1 cellular context compared by ENCODE assay signal in genomic region chr10:80535671-80536360, GRCh38.
A peak's percentile ranks its signal among the peaks of the same experiment; 100 is the strongest.
TF ChIP-seq lines count a peak whose summit lies in the region.

No MANE protein-coding gene starts in this region.

TF ChIP-seq in K562, 482 proteins besides CTCF, POLR2A, EP300 and RAD21 (continued from another document and continues in another):
- TF ChIP-seq E4F1 (CRISPR knock-in tag; IDR thresholded peaks at IDR 0.05; ENCODE audit: borderline replicate concordance) (no peak), MXI1 (IDR thresholded peaks at IDR 0.05; ENCODE audit: low read depth, low read length) (no peak), THAP12 (CRISPR knock-in tag; IDR thresholded peaks at IDR 0.05) (no peak), SREBF2 (CRISPR knock-in tag; IDR thresholded peaks at IDR 0.05) (0 out of 2 replicates have a peak, but pooled peaks have one; percentile 85), ZHX1 (conservative IDR thresholded peaks at IDR 0.05; ENCODE audit: low read length) (no peak), ZNF511 (CRISPR knock-in tag; IDR thresholded peaks at IDR 0.05) (no peak), CLOCK (CRISPR knock-in tag; IDR thresholded peaks at IDR 0.05; ENCODE audit: borderline replicate concordance) (no peak), SFPQ (IDR thresholded peaks at IDR 0.05; ENCODE audit: low read depth, low read length) (no peak), MCM3 (IDR thresholded peaks at IDR 0.05) (no peak), ZNF696 (CRISPR knock-in tag; conservative IDR thresholded peaks at IDR 0.05) (no peak), TGIF2 (CRISPR knock-in tag; IDR thresholded peaks at IDR 0.05) (no peak), ZNF121 (CRISPR knock-in tag; conservative IDR thresholded peaks at IDR 0.05) (no peak), ETS2 (tag; IDR thresholded peaks at IDR 0.05; ENCODE audit: borderline replicate concordance, poor library complexity, severe bottlenecking) (no peak), NCOA6 (IDR thresholded peaks at IDR 0.05) (no peak), ATF6 (CRISPR knock-in tag; IDR thresholded peaks at IDR 0.05) (peak; percentile 50; the same call in 1 of the 2 replicates), RAD51 (IDR thresholded peaks at IDR 0.05; ENCODE audit: borderline replicate concordance, low read depth) (no peak), SRSF1 (IDR thresholded peaks at IDR 0.05; ENCODE audit: low read depth, low read length) (peak; percentile 31; the same call in 1 of the 2 replicates), SMARCA4 (IDR thresholded peaks at IDR 0.05) (no peak), AFF1 (IDR thresholded peaks at IDR 0.05; ENCODE audit: low read depth in 1 of 2, partially characterized antibody in 2 of 2) (no peak), GATAD2B (IDR thresholded peaks at IDR 0.05; ENCODE audit: borderline replicate concordance) (no peak), CBX3 (IDR thresholded peaks at IDR 0.05; ENCODE audit: borderline replicate concordance in 1 of 2, low read length in 2 of 2) (peak in 1 of 2 experiments; percentile 49; a peak in 1 of 3 replicates), CUX1 (CRISPR knock-in tag; IDR thresholded peaks at IDR 0.05) (no peak), TCF7L2 (IDR thresholded peaks at IDR 0.05; ENCODE audit: low read depth, low read length) (no peak), SRF (CRISPR knock-in tag; IDR thresholded peaks at IDR 0.05) (no peak), PTRF (tag; IDR thresholded peaks at IDR 0.05) (no peak), ZNF175 (CRISPR knock-in tag; IDR thresholded peaks at IDR 0.05; ENCODE audit: low read depth) (no peak), SIN3A (IDR thresholded peaks at IDR 0.05; ENCODE audit: borderline replicate concordance in 2 of 2, control insufficient read depth in 1 of 2, low read depth in 2 of 2, low read length in 2 of 2) (no peak), ZZZ3 (IDR thresholded peaks at IDR 0.05) (no peak), KLF13 (tag; IDR thresholded peaks at IDR 0.05; ENCODE audit: borderline replicate concordance, low read depth) (no peak), SMAD4 (CRISPR knock-in tag; conservative IDR thresholded peaks at IDR 0.05) (0 out of 2 replicates have a peak, but pooled peaks have one; percentile 34)
